Comparison of ENCODE assay signal across 19 cellular contexts in genomic region chr18:79771446-79772107, GRCh38. TPM values are rescaled to one million over a fixed set of nuclear protein-coding genes. Genes with fewer than 3 reads are reported as not detected.
DNase-seq lines count a peak whose midpoint lies in the region; ATAC-seq and TF ChIP-seq lines count a peak whose summit lies in the region.
"Had no signal": no experiment of that assay in that cellular context is flagged by ENCODE, and none has a peak within 500 bp of the region (broad histone marks: within the 10 kb centered on the region; RNA-seq: fewer than 3 reads in every experiment).

No MANE protein-coding gene starts in this region.

- no CpG with 5 or more reads among the region's 35 CpGs for WGBS in neuronal stem cell (ENCODE audit: extremely low coverage in 2 of 2, insufficient read length in 2 of 2, insufficient replicate concordance in 1 of 2), 2 donors

- peak overlapping the region; percentile 7 for H2AFZ ChIP-seq in neuronal stem cell (ENCODE audit: low read length)
- H2AFZ ChIP-seq: GM23248 had no signal

- H3K4me1 ChIP-seq in Peyer's patch: no peaks in the 10 kb centered on the region
- peaks cover 0 to under 1% of the 10 kb centered on the region in 2 donors for H3K4me1 ChIP-seq in neuronal stem cell (ENCODE audit: control insufficient read depth in 2 of 2, insufficient read depth in 1 of 2, low read depth in 1 of 2, low read length in 2 of 2)
- H3K4me1 ChIP-seq in upper lobe of right lung: no peaks in the 10 kb centered on the region
- H3K4me1 ChIP-seq: BE2C had no signal

- H3K4me3 ChIP-seq in Peyer's patch (no peak overlapping the region), neuronal stem cell (ENCODE audit: low read length in 2 of 2) (no peak overlapping the region), upper lobe of right lung (no peak overlapping the region)
- H3K4me3 ChIP-seq: GM23248 had no signal

- no peak overlapping the region for H2BK120ac ChIP-seq in neuronal stem cell (ENCODE audit: low read depth, low read length)

- ATAC-seq in activated naive CD8-positive, alpha-beta T cell treated with anti-CD3 and anti-CD28 coated beads, Interleukin-2, amount 10 ng/mL, durations not matched to agents 7 days and 5 days (ENCODE audit: low read depth): no peak
- no peak for ATAC-seq in upper lobe of right lung
- ATAC-seq in HG02885 (IDR thresholded peaks at IDR 0.05; ENCODE audit: poor library complexity, unreplicated experiment): no peak
- ATAC-seq: PC-3 had no signal

- H3K4me1 Mint-ChIP-seq in activated naive CD8-positive, alpha-beta T cell treated with anti-CD3 and anti-CD28 coated beads, Interleukin-2, amount 10 ng/mL, durations not matched to agents 7 days and 5 days: no peaks in the 10 kb centered on the region
- H3K4me1 Mint-ChIP-seq in activated naive CD8-positive, alpha-beta T cell treated with anti-CD3 and anti-CD28 coated beads for 36 hours: no peaks in the 10 kb centered on the region

- H3K14ac ChIP-seq in neuronal stem cell (ENCODE audit: low read length): peak overlapping the region; percentile 25

- intact Hi-C loops in upper lobe of right lung (cut with DNase I): no loop called here

- no peak overlapping the region for H4K91ac ChIP-seq in neuronal stem cell (ENCODE audit: low read depth, low read length, poor library complexity)

- no peak for TF ChIP-seq POLR2A in Peyer's patch (IDR thresholded peaks at IDR 0.05)

- no peak overlapping the region for H3K9ac ChIP-seq in neuronal stem cell (ENCODE audit: low read depth, low read length, poor library complexity)
- H3K9ac ChIP-seq: GM23248, KMS-11 had no signal

- H2BK15ac ChIP-seq in neuronal stem cell (ENCODE audit: low read length): peak overlapping the region; percentile 58

- peak; percentile 7 for DNase-seq in activated naive CD8-positive, alpha-beta T cell treated with anti-CD3 and anti-CD28 coated beads, Interleukin-2, amount 10 ng/mL, durations not matched to agents 7 days and 5 days
- DNase-seq in activated naive CD8-positive, alpha-beta T cell treated with anti-CD3 and anti-CD28 coated beads for 36 hours: no peak
- peak in 2 of 3 donors; percentile 22 to 30 for DNase-seq in Peyer's patch
- DNase-seq in neuronal stem cell (ENCODE audit: low spot score): no peak
- DNase-seq in upper lobe of right lung: peak; percentile 62
- DNase-seq in HUDEP-2 (lab: John Stamatoyannopoulos, UW; ENCODE audit: unreplicated experiment in 76 of 76): no peak
- DNase-seq: BE2C, GF-D8, GM23248, NCI-H1417 treated with DMSO at 0.1 percent for 48 hours, NCI-H187 treated with DMSO at 0.1 percent for 48 hours, NCI-H2227 treated with DMSO at 0.1 percent for 48 hours, NCI-H524, NCI-H82, PC-3 had no signal

- H2AK5ac ChIP-seq in neuronal stem cell (ENCODE audit: low read depth, low read length): no peak overlapping the region

- POLR2A ChIA-PET in activated naive CD8-positive, alpha-beta T cell treated with anti-CD3 and anti-CD28 coated beads, Interleukin-2, amount 10 ng/mL, durations not matched to agents 7 days and 5 days (lab: Charles Lee): no interaction called here

- H3K27me3 ChIP-seq in Peyer's patch: no peaks in the 10 kb centered on the region
- H3K27me3 ChIP-seq in neuronal stem cell (ENCODE audit: control insufficient read depth in 3 of 3, insufficient read depth in 3 of 3, low read depth in 1 of 3, low read length in 3 of 3): peaks cover 0 to 12% (median 0%) of the 10 kb centered on the region in 3 experiments
- H3K27me3 ChIP-seq in upper lobe of right lung: peaks cover 15% of the 10 kb centered on the region
- H3K27me3 ChIP-seq: BE2C had no signal

- peaks cover 2% of the 10 kb centered on the region for H3K27me3 Mint-ChIP-seq in activated naive CD8-positive, alpha-beta T cell treated with anti-CD3 and anti-CD28 coated beads, Interleukin-2, amount 10 ng/mL, durations not matched to agents 7 days and 5 days
- H3K27me3 Mint-ChIP-seq in activated naive CD8-positive, alpha-beta T cell treated with anti-CD3 and anti-CD28 coated beads for 36 hours: peaks cover 36% of the 10 kb centered on the region

- H2BK12ac ChIP-seq in neuronal stem cell (ENCODE audit: low read length): no peak overlapping the region

- peak overlapping the region; percentile 71 for H3K18ac ChIP-seq in neuronal stem cell (ENCODE audit: low read length)

- H3K27ac ChIP-seq in Peyer's patch: no peak overlapping the region
- no peak overlapping the region for H3K27ac ChIP-seq in neuronal stem cell (replicated peaks; ENCODE audit: low read length)
- H3K27ac ChIP-seq in upper lobe of right lung: no peak overlapping the region
- H3K27ac ChIP-seq: GM23248, KMS-11, RWPE1 had no signal

- H3K23ac ChIP-seq in neuronal stem cell (ENCODE audit: low read depth, low read length, poor library complexity): no peak overlapping the region

- no peaks in the 10 kb centered on the region for H3K36me3 ChIP-seq in Peyer's patch
- H3K36me3 ChIP-seq in neuronal stem cell (replicated peaks in 1 of 2; ENCODE audit: control insufficient read depth in 2 of 2, insufficient read depth in 2 of 2, low read length in 2 of 2): no peaks in the 10 kb centered on the region
- no peaks in the 10 kb centered on the region for H3K36me3 ChIP-seq in upper lobe of right lung
- H3K36me3 ChIP-seq: BE2C had no signal

- no peaks in the 10 kb centered on the region for H3K36me3 Mint-ChIP-seq in activated naive CD8-positive, alpha-beta T cell treated with anti-CD3 and anti-CD28 coated beads, Interleukin-2, amount 10 ng/mL, durations not matched to agents 7 days and 5 days
- H3K36me3 Mint-ChIP-seq in activated naive CD8-positive, alpha-beta T cell treated with anti-CD3 and anti-CD28 coated beads for 36 hours: peaks cover 3% of the 10 kb centered on the region

- no peak overlapping the region for H3K4me3 Mint-ChIP-seq in activated naive CD8-positive, alpha-beta T cell treated with anti-CD3 and anti-CD28 coated beads, Interleukin-2, amount 10 ng/mL, durations not matched to agents 7 days and 5 days
- no peak overlapping the region for H3K4me3 Mint-ChIP-seq in activated naive CD8-positive, alpha-beta T cell treated with anti-CD3 and anti-CD28 coated beads for 36 hours
- H3K4me3 Mint-ChIP-seq: CD4-positive, alpha-beta T cell had no signal

- H4K8ac ChIP-seq in neuronal stem cell (ENCODE audit: low read depth, low read length): peak overlapping the region; percentile 82

- TF ChIP-seq CTCF in Peyer's patch (IDR thresholded peaks at IDR 0.05): no peak
- no peak for TF ChIP-seq CTCF in upper lobe of right lung (IDR thresholded peaks at IDR 0.05)

- H2BK5ac ChIP-seq in neuronal stem cell (ENCODE audit: low read length): no peak overlapping the region

- peaks cover 5% of the 10 kb centered on the region for H3K9me3 Mint-ChIP-seq in activated naive CD8-positive, alpha-beta T cell treated with anti-CD3 and anti-CD28 coated beads, Interleukin-2, amount 10 ng/mL, durations not matched to agents 7 days and 5 days
- peaks cover 6% of the 10 kb centered on the region for H3K9me3 Mint-ChIP-seq in activated naive CD8-positive, alpha-beta T cell treated with anti-CD3 and anti-CD28 coated beads for 36 hours

- peaks cover 1% of the 10 kb centered on the region for H3K79me1 ChIP-seq in neuronal stem cell (ENCODE audit: low read depth, low read length)

- H3K27ac Mint-ChIP-seq in activated naive CD8-positive, alpha-beta T cell treated with anti-CD3 and anti-CD28 coated beads, Interleukin-2, amount 10 ng/mL, durations not matched to agents 7 days and 5 days: no peak overlapping the region
- H3K27ac Mint-ChIP-seq in activated naive CD8-positive, alpha-beta T cell treated with anti-CD3 and anti-CD28 coated beads for 36 hours: no peak overlapping the region
- H3K27ac Mint-ChIP-seq: CD4-positive, alpha-beta T cell had no signal

- H3K9me3 ChIP-seq in Peyer's patch: no peaks in the 10 kb centered on the region
- H3K9me3 ChIP-seq in neuronal stem cell (replicated peaks in 1 of 2; ENCODE audit: control insufficient read depth in 2 of 2, insufficient read depth in 1 of 2, low read depth in 1 of 2, low read length in 2 of 2): peaks cover 5 to 10% of the 10 kb centered on the region in 2 donors
- H3K9me3 ChIP-seq in upper lobe of right lung: peaks cover 13% of the 10 kb centered on the region
- H3K9me3 ChIP-seq: BE2C had no signal

- H3K4ac ChIP-seq in neuronal stem cell (ENCODE audit: low read length): no peak overlapping the region

- H3K4me2 ChIP-seq in neuronal stem cell (ENCODE audit: insufficient read depth, low read length, poor library complexity, severe bottlenecking): no peak overlapping the region
- H3K4me2 ChIP-seq: KMS-11 had no signal

RNA-seq across cellular contexts. Expression of gene KCNG2, which starts 26.2 kb away (rescaled TPM):
- not detected for total RNA-seq in activated naive CD8-positive, alpha-beta T cell treated with anti-CD3 and anti-CD28 coated beads, Interleukin-2, amount 10 ng/mL, durations not matched to agents 7 days and 5 days
- not detected for total RNA-seq in activated naive CD8-positive, alpha-beta T cell treated with anti-CD3 and anti-CD28 coated beads for 36 hours
- total RNA-seq in Peyer's patch (1 to 10 TPM in 3 of 4 donors, not detected in 1; 2.3 to 3.8 (median 3.2) TPM), upper lobe of right lung (0.46 TPM)
- polyA plus RNA-seq in neuronal stem cell (2013, experiment 1 of 2): 0.29 TPM
- 0.29 TPM for polyA plus RNA-seq in neuronal stem cell (2013, experiment 2 of 2)
- total RNA-seq: CD4-positive, alpha-beta T cell; GM23248; PC-3 had no signal
- polyA plus RNA-seq: GM23248 had no signal

Comparison
In these comparisons a context has a peak if more than half of its experiments do, and no peak if none do; other contexts are left out.
1. DNase-seq: peak in activated naive CD8-positive, alpha-beta T cell treated with anti-CD3 and anti-CD28 coated beads, Interleukin-2, amount 10 ng/mL, durations not matched to agents 7 days and 5 days (single experiment), Peyer's patch (2 of 3) and upper lobe of right lung (single experiment); none in activated naive CD8-positive, alpha-beta T cell treated with anti-CD3 and anti-CD28 coated beads for 36 hours (single experiment), neuronal stem cell (single experiment) and HUDEP-2 (0 of 76).